13 cellular contexts compared by ENCODE assay signal in the genomic region with DNA sequence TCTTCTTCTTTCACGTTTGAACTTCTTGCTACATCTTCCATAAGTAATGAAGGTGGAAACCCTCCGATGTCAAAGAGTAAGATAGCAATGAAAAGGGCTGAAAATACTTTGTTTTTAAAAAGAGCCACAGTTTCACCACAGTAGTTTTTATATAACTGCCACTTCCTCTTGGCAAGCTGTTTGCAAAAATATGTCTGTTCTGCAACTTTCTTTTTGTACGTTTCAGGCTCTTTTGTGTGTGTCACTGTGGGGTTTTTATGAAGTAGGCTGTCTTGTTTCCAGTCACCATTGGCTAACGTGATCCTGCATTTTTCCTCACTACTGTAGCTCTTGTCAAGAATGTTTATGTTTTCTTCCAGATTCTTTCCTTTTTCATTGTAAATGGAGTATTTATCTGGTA. TPM values are rescaled to one million over a fixed set of nuclear protein-coding genes. Genes with fewer than 3 reads are reported as not detected.
DNase-seq lines count a peak whose midpoint lies in the region; ATAC-seq and TF ChIP-seq lines count a peak whose summit lies in the region.
"Had no signal": no experiment of that assay in that cellular context is flagged by ENCODE, and none has a peak within 500 bp of the region (broad histone marks: within the 10 kb centered on the region; RNA-seq: fewer than 3 reads in every experiment).

No MANE protein-coding gene starts in this region.

- H3K9me3 Mint-ChIP-seq in Caco-2 (ENCODE audit: unreplicated experiment), result no peaks in the 10 kb centered on the region

- no peak overlapping the region for H3K14ac ChIP-seq in neuronal stem cell (ENCODE audit: low read length)

- TF ChIP-seq CTCF in Caco-2 (IDR thresholded peaks at IDR 0.05; ENCODE audit: insufficient read depth in 1 of 2, low read depth in 1 of 2, low read length in 1 of 2, severe bottlenecking in 1 of 2, unreplicated experiment in 1 of 2) (no peak), WERI-Rb-1 (IDR thresholded peaks at IDR 0.05; ENCODE audit: low read depth, low read length) (no peak)

- peaks cover 3% of the 10 kb centered on the region for H3K27me3 Mint-ChIP-seq in Caco-2 (ENCODE audit: insufficient read depth, unreplicated experiment)

- no peak overlapping the region for H3K23ac ChIP-seq in neuronal stem cell (ENCODE audit: low read depth, low read length, poor library complexity)

- DNase-seq in NOMO-1 treated with dmso at 0.1 percent for 144 hours (lab: John Stamatoyannopoulos, UW; ENCODE audit: unreplicated experiment) (peak; percentile 69), medulla oblongata (ENCODE audit: extremely low spot score) (peak; percentile 14), GM03348 (ENCODE audit: low spot score) (no peak), Caco-2 (no peak), neuronal stem cell (ENCODE audit: low spot score) (no peak), WERI-Rb-1 (no peak)
- DNase-seq: foreskin fibroblast, left ventricle myocardium inferior, NCI-H524 treated with DMSO at 0.1 percent for 48 hours, upper lobe of right lung had no signal

- intact Hi-C loops in Caco-2 (cut with micrococcal nuclease; ENCODE audit: unreplicated experiment), result no loop called here

- no peak overlapping the region for H2BK12ac ChIP-seq in neuronal stem cell (ENCODE audit: low read length)

- WGBS in neuronal stem cell (ENCODE audit: extremely low coverage in 2 of 2, insufficient read length in 2 of 2, insufficient replicate concordance in 1 of 2), 2 donors, result no CpG with 5 or more reads among the region's 4 CpGs

- H3K4me1 ChIP-seq in Caco-2 (peaks cover 10% of the 10 kb centered on the region), neuronal stem cell (ENCODE audit: control insufficient read depth in 2 of 2, insufficient read depth in 1 of 2, low read depth in 1 of 2, low read length in 2 of 2) (no peaks in the 10 kb centered on the region)
- H3K4me1 ChIP-seq: left ventricle myocardium inferior, upper lobe of right lung had no signal

- no peak overlapping the region for H4K8ac ChIP-seq in neuronal stem cell (ENCODE audit: low read depth, low read length)

- no peak overlapping the region for H2BK120ac ChIP-seq in neuronal stem cell (ENCODE audit: low read depth, low read length)

- no peaks in the 10 kb centered on the region for H3K9me3 ChIP-seq in Caco-2
- H3K9me3 ChIP-seq in neuronal stem cell (replicated peaks in 1 of 2; ENCODE audit: control insufficient read depth in 2 of 2, insufficient read depth in 1 of 2, low read depth in 1 of 2, low read length in 2 of 2), result peaks cover 2 to 9% of the 10 kb centered on the region in 2 donors
- H3K9me3 ChIP-seq in WERI-Rb-1 (ENCODE audit: severe bottlenecking), result no peaks in the 10 kb centered on the region
- H3K9me3 ChIP-seq: left ventricle myocardium inferior, upper lobe of right lung had no signal

- H3K4me1 Mint-ChIP-seq in Caco-2 (ENCODE audit: low read depth, unreplicated experiment), result peaks cover 15% of the 10 kb centered on the region

- no peak overlapping the region for H3K9ac ChIP-seq in neuronal stem cell (ENCODE audit: low read depth, low read length, poor library complexity)

- POLR2A ChIA-PET in Caco-2 (lab: Charles Lee), result no interaction called here

- BruUV-seq in Caco-2 (replicated peaks; lab: Mats Ljungman, UMichigan), result no TSS peak

- no peak overlapping the region for H2BK5ac ChIP-seq in neuronal stem cell (ENCODE audit: low read length)

- H3K79me1 ChIP-seq in neuronal stem cell (ENCODE audit: low read depth, low read length), result no peaks in the 10 kb centered on the region

- H4K91ac ChIP-seq in neuronal stem cell (ENCODE audit: low read depth, low read length, poor library complexity), result no peak overlapping the region

- no peak overlapping the region for H2AFZ ChIP-seq in neuronal stem cell (ENCODE audit: low read length)

- H3K27me3 ChIP-seq in Caco-2 (replicated peaks; ENCODE audit: control insufficient read depth, insufficient read depth, low read length) (no peaks in the 10 kb centered on the region), neuronal stem cell (ENCODE audit: control insufficient read depth in 3 of 3, insufficient read depth in 3 of 3, low read depth in 1 of 3, low read length in 3 of 3) (no peaks in the 10 kb centered on the region), WERI-Rb-1 (ENCODE audit: insufficient read depth, low read depth, severe bottlenecking) (no peaks in the 10 kb centered on the region)
- H3K27me3 ChIP-seq: upper lobe of right lung had no signal

- H3K4me3 ChIP-seq in Caco-2 (ENCODE audit: low read depth, low read length) (no peak overlapping the region), neuronal stem cell (ENCODE audit: low read length in 2 of 2) (no peak overlapping the region), WERI-Rb-1 (ENCODE audit: low read depth, low read length) (no peak overlapping the region)
- H3K4me3 ChIP-seq: K562, left ventricle myocardium inferior, upper lobe of right lung had no signal

- no peak overlapping the region for H2AK5ac ChIP-seq in neuronal stem cell (ENCODE audit: low read depth, low read length)

- H3K27ac Mint-ChIP-seq in Caco-2 (ENCODE audit: unreplicated experiment), result no peak overlapping the region

- no peak overlapping the region for H3K18ac ChIP-seq in neuronal stem cell (ENCODE audit: low read length)

- no peaks in the 10 kb centered on the region for H3K36me3 Mint-ChIP-seq in Caco-2 (ENCODE audit: insufficient read depth, unreplicated experiment)

- no peak overlapping the region for H3K4me3 Mint-ChIP-seq in Caco-2 (ENCODE audit: unreplicated experiment)

- H2BK15ac ChIP-seq in neuronal stem cell (ENCODE audit: low read length), result no peak overlapping the region

- ATAC-seq in GM18498 (IDR thresholded peaks at IDR 0.05; ENCODE audit: unreplicated experiment) (peak; percentile 88), HG02623 (IDR thresholded peaks at IDR 0.05; ENCODE audit: unreplicated experiment) (peak; percentile 73)
- ATAC-seq: K562, upper lobe of right lung had no signal

- H3K4me2 ChIP-seq in neuronal stem cell (ENCODE audit: insufficient read depth, low read length, poor library complexity, severe bottlenecking), result no peak overlapping the region

- no peak overlapping the region for H3K4ac ChIP-seq in neuronal stem cell (ENCODE audit: low read length)

- H3K36me3 ChIP-seq in Caco-2 (ENCODE audit: control insufficient read depth, insufficient read depth, low read length) (no peaks in the 10 kb centered on the region), neuronal stem cell (replicated peaks in 1 of 2; ENCODE audit: control insufficient read depth in 2 of 2, insufficient read depth in 2 of 2, low read length in 2 of 2) (peaks cover 5 to 88% of the 10 kb centered on the region in 2 donors), WERI-Rb-1 (peaks cover 13% of the 10 kb centered on the region)
- H3K36me3 ChIP-seq: left ventricle myocardium inferior, upper lobe of right lung had no signal

- CTCF ChIA-PET in Caco-2 (lab: Charles Lee), result no interaction called here

- H3K27ac ChIP-seq in neuronal stem cell (replicated peaks; ENCODE audit: low read length) (no peak overlapping the region), WERI-Rb-1 (no peak overlapping the region)
- H3K27ac ChIP-seq: left ventricle myocardium inferior, upper lobe of right lung had no signal

RNA-seq across cellular contexts. Expression of a gene that starts 55.6 kb away (rescaled TPM):
- total RNA-seq in Caco-2 (2022), result 0.26 and 0.45 TPM in 2 replicates
- 24.6 TPM for polyA plus RNA-seq in neuronal stem cell (2013, experiment 1 of 2)
- polyA plus RNA-seq in neuronal stem cell (2013, experiment 2 of 2), result 25.3 TPM

Comparison
In these comparisons a context has a peak if more than half of its experiments do, and no peak if none do; other contexts are left out.
1. DNase-seq: peak in NOMO-1 treated with dmso at 0.1 percent for 144 hours (single experiment) and medulla oblongata (single experiment); none in GM03348 (single experiment), Caco-2 (0 of 2), neuronal stem cell (single experiment) and WERI-Rb-1 (single experiment).